Comparison of ENCODE assay signal across 8 cellular contexts in the genomic region with DNA sequence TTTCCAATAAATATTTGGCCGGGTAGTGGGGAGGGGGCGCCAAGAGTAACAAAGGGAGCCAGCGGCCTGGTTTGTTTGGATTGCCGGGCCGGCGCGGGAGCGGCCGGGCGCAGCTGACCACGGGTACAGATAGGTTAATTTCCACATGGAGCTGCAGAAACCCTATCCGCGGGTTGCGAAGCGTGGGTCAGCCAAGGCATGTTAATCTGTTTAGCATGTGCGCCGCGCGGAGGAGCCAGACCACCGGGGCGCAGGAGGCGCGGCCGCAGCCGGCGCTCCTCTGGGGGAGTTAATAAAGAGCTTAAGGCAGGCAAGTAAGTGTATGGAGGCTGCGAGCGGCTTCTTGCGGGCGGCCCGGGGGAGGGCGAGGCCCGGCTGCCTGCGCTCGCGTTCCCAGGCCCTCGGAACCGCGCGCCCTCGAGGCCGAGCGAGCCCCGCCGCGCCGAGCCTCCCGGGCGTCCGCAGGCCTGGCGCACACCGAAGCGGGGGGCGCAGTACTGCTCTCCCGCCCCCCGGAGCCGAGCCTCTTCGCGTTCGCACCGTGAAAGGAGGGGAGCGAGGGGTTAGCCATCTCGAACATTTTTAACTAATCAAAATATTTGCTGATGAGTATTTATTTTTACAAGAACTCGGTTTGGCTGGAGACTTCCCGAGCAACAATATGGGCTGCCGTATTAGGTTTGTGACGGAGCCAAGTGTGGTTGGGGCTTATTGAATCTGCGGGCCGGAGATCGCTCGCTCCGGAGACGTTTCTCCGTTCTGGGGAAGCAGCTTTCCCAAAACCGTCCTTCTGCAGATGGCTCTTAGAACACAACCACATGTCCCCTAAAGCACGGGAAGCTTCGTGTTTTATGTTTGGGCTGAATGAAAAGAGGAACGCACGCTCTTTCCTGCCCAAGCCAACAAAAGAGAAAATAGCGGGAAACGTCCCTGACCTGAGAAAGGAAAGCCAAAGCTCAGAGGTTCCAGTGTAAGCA. TPM values are rescaled to one million over a fixed set of nuclear protein-coding genes. Genes with fewer than 3 reads are reported as not detected.
DNase-seq lines count a peak whose midpoint lies in the region; ATAC-seq, FAIRE-seq and TF ChIP-seq lines count a peak whose summit lies in the region.

No MANE protein-coding gene starts in this region.

- TF ChIP-seq POLR2A in gastroesophageal sphincter (IDR thresholded peaks at IDR 0.05) (no peak), H54 (IDR thresholded peaks at IDR 0.05; ENCODE audit: low read depth, low read length) (no peak)

- no peak for FAIRE-seq in H54 (lab: Jason Lieb, UNC)

- no peak overlapping the region for H3K9ac ChIP-seq in rectal smooth muscle tissue (ENCODE audit: low read length)

- TF ChIP-seq CTCF in gastroesophageal sphincter (IDR thresholded peaks at IDR 0.05) = peak in 1 of 4 experiments; percentile 7

- H3K9me3 ChIP-seq in gastroesophageal sphincter = no peaks in the 10 kb centered on the region

- WGBS in gastroesophageal sphincter (ENCODE audit: low coverage in 1 of 2), 2 donors = 4 to 10% methylated on average over 15 to 16 of the region's 81 CpGs

- DNase-seq in Daoy (ENCODE audit: low read depth) (peak; percentile 53), NCI-H748 (lab: John Stamatoyannopoulos, UW; ENCODE audit: unreplicated experiment) (no peak), H54 (ENCODE audit: insufficient read length, low spot score) (no peak)

- no peaks in the 10 kb centered on the region for H3K36me3 ChIP-seq in gastroesophageal sphincter
- no peaks in the 10 kb centered on the region for H3K36me3 ChIP-seq in rectal smooth muscle tissue (ENCODE audit: control insufficient read depth, insufficient read depth, low read length)

- H3K27me3 ChIP-seq in gastroesophageal sphincter (peaks cover 100% of the 10 kb centered on the region), rectal smooth muscle tissue (ENCODE audit: control insufficient read depth, insufficient read depth, low read length) (peaks cover 23% of the 10 kb centered on the region)

- H3K27ac ChIP-seq in gastroesophageal sphincter (peak overlapping the region in 2 of 4 donors; percentile 67), rectal smooth muscle tissue (ENCODE audit: low read depth, low read length) (no peak overlapping the region)

- ATAC-seq in SK-N-SH treated with all-trans-retinoic acid at 6 μM for 48 hours (peak; percentile 38), gastroesophageal sphincter (peak; percentile 33), GM21515 (IDR thresholded peaks at IDR 0.05; ENCODE audit: unreplicated experiment) (no peak), GM21447 (IDR thresholded peaks at IDR 0.05; ENCODE audit: unreplicated experiment) (no peak)

- TF ChIP-seq EP300 in gastroesophageal sphincter (IDR thresholded peaks at IDR 0.05) = no peak

- H3K4me1 ChIP-seq in gastroesophageal sphincter = peaks cover 0 to 29% (median 7%) of the 10 kb centered on the region in 3 donors
- H3K4me1 ChIP-seq in rectal smooth muscle tissue (ENCODE audit: control insufficient read depth, insufficient read depth, low read length) = no peaks in the 10 kb centered on the region

- H3K4me3 ChIP-seq in gastroesophageal sphincter (peak overlapping the region in 1 of 2 donors; percentile 48), rectal smooth muscle tissue (ENCODE audit: low read length) (peak overlapping the region; percentile 45)

TF ChIP-seq in SK-N-SH treated with all-trans-retinoic acid at 6 μM for 48 hours, 23 proteins besides CTCF, POLR2A, EP300 and RAD21:
- TF ChIP-seq OSR1 (CRISPR knock-in tag; IDR thresholded peaks at IDR 0.05) = peak; percentile 19; the same call in 1 of the 2 replicates
- no peak for TF ChIP-seq ZFP30 (CRISPR knock-in tag; IDR thresholded peaks at IDR 0.05)

RNA-seq across cellular contexts. Expression of a gene that starts 28.9 kb away (rescaled TPM):
- total RNA-seq in Daoy (2014; rRNA removed; shearing (Covaris generic)) = 21.9 and 62.3 TPM in 2 replicates
- 10 to 100 TPM in 1 of 4 donors, 1 to 10 TPM in 2, not detected in 1; 2.4 to 13.9 (median 9.6) TPM for total RNA-seq in gastroesophageal sphincter

Comparison
In these comparisons a context has a peak if more than half of its experiments do, and no peak if none do; other contexts are left out.
1. ATAC-seq: peak in SK-N-SH treated with all-trans-retinoic acid at 6 μM for 48 hours (single experiment) and gastroesophageal sphincter (single experiment); none in GM21515 (single experiment) and GM21447 (single experiment).